In the genomic region with DNA sequence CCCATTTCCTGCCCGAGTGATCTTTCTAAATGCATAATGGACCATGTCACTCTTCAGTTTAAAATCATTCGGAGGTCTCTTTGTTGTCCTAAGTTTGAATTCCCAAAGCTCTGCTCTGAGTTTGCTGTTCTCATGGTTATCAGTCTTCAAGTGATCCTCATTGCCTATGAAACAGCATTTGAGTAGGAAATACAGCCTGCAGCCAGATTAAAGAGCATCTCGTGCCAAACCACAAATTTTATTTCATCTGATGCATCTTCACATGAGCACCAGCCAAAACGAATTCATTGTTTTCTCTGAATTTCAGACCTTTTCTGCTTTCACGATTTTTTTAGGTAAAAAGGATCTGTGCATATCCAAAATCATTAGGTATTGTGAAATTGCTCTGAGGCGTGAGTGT, we compare ENCODE assay signal across 2 cellular contexts.
TF ChIP-seq lines count a peak whose summit lies in the region.

No MANE protein-coding gene starts in this region.

TF ChIP-seq in GM23338, 12 proteins besides CTCF, POLR2A, EP300 and RAD21:
- no peak for TF ChIP-seq ZNF114 (CRISPR knock-in tag; IDR thresholded peaks at IDR 0.05)
- TF ChIP-seq, protein P1, sequence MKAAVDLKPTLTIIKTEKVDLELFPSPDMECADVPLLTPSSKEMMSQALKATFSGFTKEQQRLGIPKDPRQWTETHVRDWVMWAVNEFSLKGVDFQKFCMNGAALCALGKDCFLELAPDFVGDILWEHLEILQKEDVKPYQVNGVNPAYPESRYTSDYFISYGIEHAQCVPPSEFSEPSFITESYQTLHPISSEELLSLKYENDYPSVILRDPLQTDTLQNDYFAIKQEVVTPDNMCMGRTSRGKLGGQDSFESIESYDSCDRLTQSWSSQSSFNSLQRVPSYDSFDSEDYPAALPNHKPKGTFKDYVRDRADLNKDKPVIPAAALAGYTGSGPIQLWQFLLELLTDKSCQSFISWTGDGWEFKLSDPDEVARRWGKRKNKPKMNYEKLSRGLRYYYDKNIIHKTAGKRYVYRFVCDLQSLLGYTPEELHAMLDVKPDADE (IDR thresholded peaks at IDR 0.05), result 0 out of 2 replicates have a peak, but pooled peaks have one; percentile 28
- TF ChIP-seq JUNB (IDR thresholded peaks at IDR 0.05; ENCODE audit: unreplicated experiment), result no peak
- no peak for TF ChIP-seq CREB1 (CRISPR knock-in tag; IDR thresholded peaks at IDR 0.05; ENCODE audit: low read depth)

TF ChIP-seq in H1, 55 proteins besides CTCF, POLR2A, EP300 and RAD21:
- TF ChIP-seq SP4 (IDR thresholded peaks at IDR 0.05; ENCODE audit: low read length) (no peak), CHD2 (IDR thresholded peaks at IDR 0.05; ENCODE audit: low read length) (no peak), KDM1A (IDR thresholded peaks at IDR 0.05; ENCODE audit: borderline replicate concordance, low read length) (no peak), KDM5A (IDR thresholded peaks at IDR 0.05; ENCODE audit: low read length) (no peak), CHD1 (IDR thresholded peaks at IDR 0.05; ENCODE audit: low read depth, low read length) (no peak), POLR2AphosphoS5 (IDR thresholded peaks at IDR 0.05; ENCODE audit: low read depth, low read length) (no peak), RNF2 (IDR thresholded peaks at IDR 0.05; ENCODE audit: borderline replicate concordance, low read depth, low read length, missing control alignments, poor library complexity, severe bottlenecking) (no peak), NRF1 (IDR thresholded peaks at IDR 0.05; ENCODE audit: low read depth, low read length) (no peak)
- TF ChIP-seq, protein P2, sequence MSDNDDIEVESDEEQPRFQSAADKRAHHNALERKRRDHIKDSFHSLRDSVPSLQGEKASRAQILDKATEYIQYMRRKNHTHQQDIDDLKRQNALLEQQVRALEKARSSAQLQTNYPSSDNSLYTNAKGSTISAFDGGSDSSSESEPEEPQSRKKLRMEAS (IDR thresholded peaks at IDR 0.05), result no peak
- TF ChIP-seq, protein P3, sequence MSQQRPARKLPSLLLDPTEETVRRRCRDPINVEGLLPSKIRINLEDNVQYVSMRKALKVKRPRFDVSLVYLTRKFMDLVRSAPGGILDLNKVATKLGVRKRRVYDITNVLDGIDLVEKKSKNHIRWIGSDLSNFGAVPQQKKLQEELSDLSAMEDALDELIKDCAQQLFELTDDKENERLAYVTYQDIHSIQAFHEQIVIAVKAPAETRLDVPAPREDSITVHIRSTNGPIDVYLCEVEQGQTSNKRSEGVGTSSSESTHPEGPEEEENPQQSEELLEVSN (IDR thresholded peaks at IDR 0.05), result no peak
